Comparison of ENCODE assay signal across 8 cellular contexts in genomic region chr9:89497181-89497963, GRCh38. TPM values are rescaled to one million over a fixed set of nuclear protein-coding genes. Genes with fewer than 3 reads are reported as not detected.
A peak's percentile ranks its signal among the peaks of the same experiment; 100 is the strongest.
DNase-seq lines count a peak whose midpoint lies in the region; ATAC-seq and TF ChIP-seq lines count a peak whose summit lies in the region.

No MANE protein-coding gene starts in this region.

- peak overlapping the region; percentile 85 for H3K4me3 Mint-ChIP-seq in activated B cell treated with CpG ODN at 0.5 μM for 24 hours
- H3K4me3 Mint-ChIP-seq in osteocyte (ENCODE audit: unreplicated experiment) = peak overlapping the region; percentile 61

- DNase-seq in activated B cell treated with CpG ODN at 0.5 μM for 24 hours (peak; percentile 26), fibroblast of villous mesenchyme (ENCODE audit: low read depth) (no peak), osteocyte (ENCODE audit: extremely low spot score, unreplicated experiment) (no peak), NCI-H1105 treated with DMSO at 0.1 percent for 48 hours (lab: John Stamatoyannopoulos, UW) (no peak), cerebellar nuclear complex (lab: John Stamatoyannopoulos, UW) (no peak), COR-L47 (lab: John Stamatoyannopoulos, UW) (no peak)

- peak; percentile 24 for ATAC-seq in GM18505 (IDR thresholded peaks at IDR 0.05; ENCODE audit: unreplicated experiment)
- peak; percentile 40 for ATAC-seq in HG02678 (IDR thresholded peaks at IDR 0.05; ENCODE audit: unreplicated experiment)
- ATAC-seq in activated B cell treated with CpG ODN at 0.5 μM for 24 hours (ENCODE audit: low read depth) = peak; percentile 48

- intact Hi-C loops in activated B cell treated with CpG ODN at 0.5 μM for 24 hours (cut with micrococcal nuclease) = loop anchor here (2.0 to 5.0 kb wide), 2 partner anchors 70 to 97 kb away; no protein-coding TSS in a partner anchor

- POLR2A ChIA-PET in activated B cell treated with CpG ODN at 0.5 μM for 24 hours (lab: Charles Lee) = interaction anchor here (1.2 to 2.4 kb wide), 3 partner anchors 13 to 32 kb away, joined by 4 to 15 read pairs (median 4); no protein-coding TSS in a partner anchor

- H3K4me1 Mint-ChIP-seq in activated B cell treated with CpG ODN at 0.5 μM for 24 hours = peaks cover 79% of the 10 kb centered on the region
- peaks cover 5% of the 10 kb centered on the region for H3K4me1 Mint-ChIP-seq in osteocyte (ENCODE audit: unreplicated experiment)

- H3K27ac Mint-ChIP-seq in activated B cell treated with CpG ODN at 0.5 μM for 24 hours (peak overlapping the region; percentile 78), osteocyte (ENCODE audit: unreplicated experiment) (no peak overlapping the region)

- H3K9me3 Mint-ChIP-seq in activated B cell treated with CpG ODN at 0.5 μM for 24 hours (no peaks in the 10 kb centered on the region), osteocyte (ENCODE audit: unreplicated experiment) (no peaks in the 10 kb centered on the region)

- CTCF ChIA-PET in activated B cell treated with CpG ODN at 0.5 μM for 24 hours (lab: Charles Lee) = interaction anchor here (0.9 to 1.4 kb wide), 3 partner anchors 10 to 87 kb away, joined by 3 to 4 read pairs (median 3); no protein-coding TSS in a partner anchor

- H3K4me3 ChIP-seq in fibroblast of villous mesenchyme (ENCODE audit: low read depth, low read length) = peak overlapping the region; percentile 63

- no peaks in the 10 kb centered on the region for H3K27me3 Mint-ChIP-seq in activated B cell treated with CpG ODN at 0.5 μM for 24 hours
- H3K27me3 Mint-ChIP-seq in osteocyte (ENCODE audit: unreplicated experiment) = peaks cover 13% of the 10 kb centered on the region

- TF ChIP-seq POLR2A in GM18505 (IDR thresholded peaks at IDR 0.05; ENCODE audit: borderline replicate concordance, extremely low read depth, insufficient read depth, insufficient read length) = peak; percentile 40

- peaks cover 3% of the 10 kb centered on the region for H3K36me3 Mint-ChIP-seq in activated B cell treated with CpG ODN at 0.5 μM for 24 hours (ENCODE audit: low read depth)
- H3K36me3 Mint-ChIP-seq in osteocyte (ENCODE audit: unreplicated experiment) = no peaks in the 10 kb centered on the region

- TF ChIP-seq CTCF in activated B cell treated with CpG ODN at 0.5 μM for 24 hours (IDR thresholded peaks at IDR 0.05) (no peak), fibroblast of villous mesenchyme (IDR thresholded peaks at IDR 0.05; ENCODE audit: insufficient read depth, low read depth, low read length) (no peak), osteocyte (IDR thresholded peaks at IDR 0.05) (no peak)

RNA-seq across cellular contexts. Expression of gene SEMA4D, which starts 0.5 kb away (rescaled TPM):
- 68.0 and 79.7 TPM in 2 replicates for total RNA-seq in activated B cell treated with CpG ODN at 0.5 μM for 24 hours
- 0.43 and 1.6 TPM in 2 replicates for total RNA-seq in fibroblast of villous mesenchyme
- 2.0 and 2.2 TPM in 2 replicates for total RNA-seq in osteocyte

Comparison
In these comparisons a context has a peak if more than half of its experiments do, and no peak if none do; other contexts are left out.
1. RNA of gene SEMA4D, which starts 0.5 kb away (total RNA-seq): 68.0 to 79.7 TPM in activated B cell treated with CpG ODN at 0.5 μM for 24 hours; 2.0 to 2.2 TPM in osteocyte and 0.43 to 1.6 TPM in fibroblast of villous mesenchyme; every median in the first group is over 10 times any median in the second.
2. Peak in every context shown above with its lines, with median percentiles within 50 percentile points of each other: ATAC-seq.